ENCODE assay signal across 11 cellular contexts in genomic region chr12:120625557-120626419, GRCh38. TPM values are rescaled to one million over a fixed set of nuclear protein-coding genes. Genes with fewer than 3 reads are reported as not detected.
DNase-seq lines count a peak whose midpoint lies in the region; ATAC-seq, FAIRE-seq and TF ChIP-seq lines count a peak whose summit lies in the region.
"Had no signal": no experiment of that assay in that cellular context is flagged by ENCODE, and none has a peak within 500 bp of the region (broad histone marks: within the 10 kb centered on the region; RNA-seq: fewer than 3 reads in every experiment).

No MANE protein-coding gene starts in this region.

- POLR2A ChIA-PET in H1 (lab: Charles Lee; ENCODE audit: partially characterized antibody): interaction anchor here (0.6 to 1.2 kb wide), 6 partner anchors 31 to 156 kb away, joined by 3 to 6 read pairs (median 3); partner anchors contain the start of gene POP5

- DNase-seq in RWPE2 (ENCODE audit: low spot score) (no peak), H1 (ENCODE audit: low read depth in 1 of 2, low spot score in 2 of 2) (peak; percentile 51 to 76), anterior cingulate cortex (lab: John Stamatoyannopoulos, UW) (no peak), SIG-M5 treated with dmso at 0.1 percent for 504 hours (lab: John Stamatoyannopoulos, UW; ENCODE audit: unreplicated experiment) (no peak), ascending aorta (ENCODE audit: low spot score in 2 of 2) (no peak)
- DNase-seq: NCI-H446 treated with DMSO at 0.1 percent for 48 hours, right lobe of liver had no signal

- H3K23me2 ChIP-seq in H1 (ENCODE audit: low read depth, low read length): no peaks in the 10 kb centered on the region

- FAIRE-seq in H1 (lab: Jason Lieb, UNC): no peak
- FAIRE-seq: frontal cortex had no signal

- no peak overlapping the region for H3K4me2 ChIP-seq in H1 (ENCODE audit: insufficient read depth in 1 of 2, low read depth in 2 of 2, low read length in 2 of 2)

- peak overlapping the region; percentile 9; the same call in 1 of the 2 replicates for H2BK12ac ChIP-seq in H1 (ENCODE audit: low read depth, low read length)

- intact Hi-C loops in ascending aorta (cut with DNase I): no loop called here

- H4K20me1 ChIP-seq in H1 (replicated peaks in 1 of 2; ENCODE audit: control insufficient read depth in 1 of 2, insufficient read depth in 2 of 2, low read length in 2 of 2): no peaks in the 10 kb centered on the region

- no peak overlapping the region for H2BK20ac ChIP-seq in H1 (ENCODE audit: low read length)

- no peak for TF ChIP-seq EP300 in H1 (IDR thresholded peaks at IDR 0.05; ENCODE audit: borderline replicate concordance in 1 of 2, low read depth in 2 of 2, low read length in 2 of 2)

- H2AK5ac ChIP-seq in H1 (ENCODE audit: low read depth, low read length): no peak overlapping the region

- TF ChIP-seq RAD21 in H1 (IDR thresholded peaks at IDR 0.05 in 1 of 2, conservative IDR thresholded peaks at IDR 0.05 in 1 of 2; ENCODE audit: low read depth in 2 of 2, low read length in 2 of 2): peak; percentile 62 to 67

- TF ChIP-seq CTCF in 22Rv1 (IDR thresholded peaks at IDR 0.05) (peak; percentile 43), GM12873 (IDR thresholded peaks at IDR 0.05; ENCODE audit: insufficient read depth, low read depth, low read length, missing control alignments) (peak; percentile 43), RWPE2 (IDR thresholded peaks at IDR 0.05; ENCODE audit: poor library complexity, severe bottlenecking) (peak; percentile 6), H1 (IDR thresholded peaks at IDR 0.05; ENCODE audit: control extremely low read depth in 1 of 3, insufficient read depth in 1 of 3, low read depth in 1 of 3, low read length in 3 of 3) (peak; percentile 53 to 63 (median 58)), ascending aorta (IDR thresholded peaks at IDR 0.05) (no peak)

- no peak for ATAC-seq in RWPE2 (ENCODE audit: low read depth)
- ATAC-seq in GM21423 (IDR thresholded peaks at IDR 0.05; ENCODE audit: unreplicated experiment): no peak

- peaks cover 4% of the 10 kb centered on the region for H3K4me1 ChIP-seq in RWPE2 (ENCODE audit: insufficient read depth, poor library complexity, severe bottlenecking)
- no peaks in the 10 kb centered on the region for H3K4me1 ChIP-seq in H1 (replicated peaks in 1 of 4; ENCODE audit: control insufficient read depth in 3 of 4, insufficient read depth in 4 of 4, low read length in 3 of 4)
- no peaks in the 10 kb centered on the region for H3K4me1 ChIP-seq in ascending aorta
- H3K4me1 ChIP-seq: right lobe of liver had no signal

- no peak overlapping the region for H3K18ac ChIP-seq in H1 (ENCODE audit: extremely low read depth, low read length)

- no peak overlapping the region for H3K14ac ChIP-seq in H1 (ENCODE audit: insufficient read length)

- no peak overlapping the region for H2BK15ac ChIP-seq in H1 (ENCODE audit: low read length)

- no peak overlapping the region for H3K9ac ChIP-seq in H1 (replicated peaks in 1 of 4; ENCODE audit: extremely low read depth in 1 of 4, low read depth in 3 of 4, low read length in 3 of 4)

- H3K4ac ChIP-seq in H1 (replicated peaks; ENCODE audit: insufficient read length, low read depth, low read length): no peak overlapping the region

- no peak for TF ChIP-seq POLR2A in H1 (IDR thresholded peaks at IDR 0.05; ENCODE audit: control extremely low read depth in 1 of 2, low read depth in 2 of 2, low read length in 2 of 2)

- H3K36me3 ChIP-seq in RWPE2 (ENCODE audit: low read depth): no peaks in the 10 kb centered on the region
- H3K36me3 ChIP-seq in H1 (ENCODE audit: control insufficient read depth in 2 of 4, insufficient read depth in 4 of 4, low read length in 3 of 4): no peaks in the 10 kb centered on the region
- H3K36me3 ChIP-seq in ascending aorta: no peaks in the 10 kb centered on the region
- H3K36me3 ChIP-seq: right lobe of liver had no signal

- CTCF ChIA-PET in H1 (lab: Charles Lee; ENCODE audit: partially characterized antibody): interaction anchor here (0.6 to 6.6 kb wide), 25 partner anchors 9 to 346 kb away, joined by 3 to 70 read pairs (median 4); partner anchors contain the start of gene POP5

- H3K27ac ChIP-seq in 22Rv1: no peak overlapping the region
- no peak overlapping the region for H3K27ac ChIP-seq in RWPE2 (ENCODE audit: poor library complexity, severe bottlenecking)
- H3K27ac ChIP-seq in H1 (ENCODE audit: low read depth, low read length): no peak overlapping the region
- no peak overlapping the region for H3K27ac ChIP-seq in ascending aorta
- H3K27ac ChIP-seq: right lobe of liver had no signal

- H3K79me2 ChIP-seq in H1 (ENCODE audit: control insufficient read depth in 1 of 2, insufficient read depth in 2 of 2, low read length in 2 of 2): no peaks in the 10 kb centered on the region

- no peak overlapping the region for H2BK120ac ChIP-seq in H1 (replicated peaks; ENCODE audit: low read depth, low read length)

- H3K9me3 ChIP-seq in RWPE2 (ENCODE audit: severe bottlenecking) (no peaks in the 10 kb centered on the region), H1 (ENCODE audit: insufficient read depth in 2 of 2, low read depth in 1 of 2, low read length in 1 of 2) (no peaks in the 10 kb centered on the region), ascending aorta (no peaks in the 10 kb centered on the region)
- H3K9me3 ChIP-seq: right lobe of liver had no signal

- peak overlapping the region; percentile 3 for H4K91ac ChIP-seq in H1 (replicated peaks; ENCODE audit: insufficient read length, low read length)

- no peak overlapping the region for H4K5ac ChIP-seq in H1 (ENCODE audit: insufficient read length, low read depth, low read length)

- no peak overlapping the region for H2BK5ac ChIP-seq in H1 (ENCODE audit: low read depth, low read length)

- no peaks in the 10 kb centered on the region for H3K79me1 ChIP-seq in H1 (ENCODE audit: low read depth, low read length)

- no peak overlapping the region for H3K4me3 ChIP-seq in RWPE2 (ENCODE audit: severe bottlenecking)
- H3K4me3 ChIP-seq in H1 (ENCODE audit: extremely low read depth in 1 of 4, insufficient read depth in 2 of 4, low read depth in 3 of 4, low read length in 4 of 4): no peak overlapping the region
- no peak overlapping the region for H3K4me3 ChIP-seq in ascending aorta
- H3K4me3 ChIP-seq: right lobe of liver had no signal

- 84% methylated on average over 23 of the region's 26 CpGs; no CpG with 5 or more reads in 1 of the 2 experiments for WGBS in H1 (ENCODE audit: extremely low coverage in 1 of 2, insufficient coverage in 1 of 2, insufficient read length in 1 of 2, insufficient replicate concordance in 2 of 2, low coverage in 1 of 2, low lambda C conversion rate in 2 of 2, missing lambda C conversion rate in 1 of 2), 2 experiments

- H2AFZ ChIP-seq in H1 (ENCODE audit: low read length): no peak overlapping the region

- H3K27me3 ChIP-seq in RWPE2 (ENCODE audit: insufficient read depth, poor library complexity, severe bottlenecking) (no peaks in the 10 kb centered on the region), H1 (replicated peaks in 1 of 4; ENCODE audit: control insufficient read depth in 3 of 4, extremely low read depth in 1 of 4, insufficient read depth in 3 of 4, low read length in 3 of 4) (no peaks in the 10 kb centered on the region), ascending aorta (no peaks in the 10 kb centered on the region)
- H3K27me3 ChIP-seq: right lobe of liver had no signal

- H3K23ac ChIP-seq in H1 (ENCODE audit: insufficient read length): no peak overlapping the region

- H3K56ac ChIP-seq in H1 (replicated peaks; ENCODE audit: insufficient read length, low read depth, low read length): no peak overlapping the region

- H4K8ac ChIP-seq in H1 (ENCODE audit: extremely low read depth, insufficient read depth, low read length): no peak overlapping the region

TF ChIP-seq in H1, 55 proteins besides CTCF, POLR2A, EP300 and RAD21 (continues in another document):
- TF ChIP-seq SIRT6 (IDR thresholded peaks at IDR 0.05; ENCODE audit: low read length) (no peak), MAX (IDR thresholded peaks at IDR 0.05) (peak; percentile 61; the same call in 1 of the 2 replicates), BACH1 (IDR thresholded peaks at IDR 0.05; ENCODE audit: low read length) (no peak), SRF (IDR thresholded peaks at IDR 0.05; ENCODE audit: low read depth, low read length) (no peak), TAF7 (optimal IDR thresholded peaks at IDR 0.05; ENCODE audit: borderline replicate concordance, low read depth, low read length) (no peak), ATF3 (IDR thresholded peaks at IDR 0.05; ENCODE audit: insufficient read depth, low read depth, low read length) (no peak), CTBP2 (IDR thresholded peaks at IDR 0.05; ENCODE audit: borderline replicate concordance, insufficient read depth, insufficient read length, low read length) (no peak)

RNA-seq across cellular contexts. Expression of gene CABP1, which starts 14.6 kb away (rescaled TPM):
- total RNA-seq in H1 (2021; fragmentation: NEBNext Ultra II Directional; extraction: Animal tissue kit (Norgen Biotek cat#: 25700)): 7.4 and 8.5 TPM in 2 replicates
- 3.9 and 4.5 TPM in 2 replicates for polyA plus RNA-seq in H1 (2011; rRNA removed)
- polyA plus RNA-seq in H1 (2011; cell fraction: cytosol; rRNA removed): 5.9 TPM
- polyA plus RNA-seq in H1 (2011; cell fraction: nucleus; rRNA removed): 6.8 TPM
- polyA plus RNA-seq in H1 (2012, experiment 1 of 2): 6.0 to 8.6 TPM (median 7.8 TPM) in 4 replicates
- 4.0 TPM for polyA plus RNA-seq in H1 (2012, experiment 2 of 2)
- 2.8 TPM for polyA plus RNA-seq in H1 (2013, experiment 1 of 2)
- polyA plus RNA-seq in H1 (2013, experiment 2 of 2): 2.7 TPM
- polyA minus RNA-seq in H1 (2011; rRNA and poly(A)+ RNA removed): 4.9 and 5.4 TPM in 2 replicates
- 1.6 TPM for polyA minus RNA-seq in H1 (2011; cell fraction: cytosol; rRNA and poly(A)+ RNA removed)
- polyA minus RNA-seq in H1 (2011; cell fraction: nucleus; rRNA and poly(A)+ RNA removed): 5.4 TPM
- 0.32 TPM for total RNA-seq in ascending aorta

RNA-seq across cellular contexts. Expression of gene POP5, which starts 44.6 kb away (rescaled TPM):
- total RNA-seq in H1 (2021; fragmentation: NEBNext Ultra II Directional; extraction: Animal tissue kit (Norgen Biotek cat#: 25700)): 54.7 and 59.7 TPM in 2 replicates
- 105 and 124 TPM in 2 replicates for polyA plus RNA-seq in H1 (2011; rRNA removed)
- polyA plus RNA-seq in H1 (2011; cell fraction: cytosol; rRNA removed): 131 TPM
- polyA plus RNA-seq in H1 (2011; cell fraction: nucleus; rRNA removed): 63.8 TPM
- 79.1 to 90.1 TPM (median 84.1 TPM) in 4 replicates for polyA plus RNA-seq in H1 (2012, experiment 1 of 2)
- polyA plus RNA-seq in H1 (2012, experiment 2 of 2): 34.1 TPM
- polyA plus RNA-seq in H1 (2013, experiment 1 of 2): 52.6 TPM
- polyA plus RNA-seq in H1 (2013, experiment 2 of 2): 53.8 TPM
- polyA minus RNA-seq in H1 (2011; rRNA and poly(A)+ RNA removed): 34.7 and 44.6 TPM in 2 replicates
- 41.9 TPM for polyA minus RNA-seq in H1 (2011; cell fraction: cytosol; rRNA and poly(A)+ RNA removed)
- polyA minus RNA-seq in H1 (2011; cell fraction: nucleus; rRNA and poly(A)+ RNA removed): 43.6 TPM
- total RNA-seq in ascending aorta: 3.0 TPM

Comparison
In these comparisons a context has a peak if more than half of its experiments do, and no peak if none do; other contexts are left out.
1. CTCF ChIP-seq: peak in 22Rv1 (single experiment), GM12873 (single experiment), RWPE2 (single experiment) and H1 (3 of 3); none in ascending aorta (0 of 3).
2. DNase-seq: peak in H1 (2 of 2); none in RWPE2 (single experiment), anterior cingulate cortex (0 of 58), SIG-M5 treated with dmso at 0.1 percent for 504 hours (single experiment) and ascending aorta (0 of 2).
3. RNA of gene POP5, which starts 44.6 kb away (total RNA-seq): 54.7 to 59.7 TPM in H1; 3.0 TPM in ascending aorta (single experiment); every median in the first group is over 10 times any median in the second.